35 cellular contexts compared by ENCODE assay signal in genomic region chr12:51986834-51987233, GRCh38. TPM values are rescaled to one million over a fixed set of nuclear protein-coding genes. Genes with fewer than 3 reads are reported as not detected.
DNase-seq lines count a peak whose midpoint lies in the region; ATAC-seq and TF ChIP-seq lines count a peak whose summit lies in the region.
"Had no signal": no experiment of that assay in that cellular context is flagged by ENCODE, and none has a peak within 500 bp of the region (broad histone marks: within the 10 kb centered on the region; RNA-seq: fewer than 3 reads in every experiment).

No MANE protein-coding gene starts in this region.

- H3K9me3 ChIP-seq in right cardiac atrium (ENCODE audit: control insufficient read depth, low read length) = no peaks in the 10 kb centered on the region
- H3K9me3 ChIP-seq in HEK293 (ENCODE audit: control insufficient read depth, insufficient read depth, low read depth, low read length) = no peaks in the 10 kb centered on the region
- H3K9me3 ChIP-seq: A549; BE2C; BLaER1; BLaER1 treated with 17β-estradiol and CSF1 and Interleukin-3, amounts not matched to agents 10 nM and 100 nM; Caco-2 had no signal

- no peaks in the 10 kb centered on the region for H3K4me1 ChIP-seq in right cardiac atrium (ENCODE audit: control insufficient read depth, insufficient read depth, low read length)
- 0 out of 2 replicates have a peak, but pooled peaks cover 3% of the 10 kb centered on the region for H3K4me1 ChIP-seq in HEK293 (ENCODE audit: control insufficient read depth, insufficient read depth, low read length)
- H3K4me1 ChIP-seq: A549; BE2C; BLaER1; BLaER1 treated with 17β-estradiol and CSF1 and Interleukin-3, amounts not matched to agents 10 nM and 100 nM; Caco-2 had no signal

- intact Hi-C loops in cardiac septum (cut with DNase I) = no loop called here
- intact Hi-C loops in right cardiac atrium (cut with DNase I) = no loop called here

- H3K4me1 Mint-ChIP-seq in nephron progenitor cell = peaks cover 5% of the 10 kb centered on the region
- H3K4me1 Mint-ChIP-seq: B cell; CD4-positive, alpha-beta memory T cell; CD4-positive, CD25-positive, alpha-beta regulatory T cell; CD8-positive, alpha-beta memory T cell had no signal

- no peaks in the 10 kb centered on the region for H3K27me3 ChIP-seq in right cardiac atrium (ENCODE audit: control insufficient read depth, insufficient read depth)
- H3K27me3 ChIP-seq: BE2C; BLaER1; BLaER1 treated with 17β-estradiol and CSF1 and Interleukin-3, amounts not matched to agents 10 nM and 100 nM had no signal

- TF ChIP-seq CTCF in HEK293 (tag by site-specific recombination; IDR thresholded peaks at IDR 0.05) = no peak
- TF ChIP-seq CTCF in VCaP (conservative IDR thresholded peaks at IDR 0.05) = no peak
- no peak for TF ChIP-seq CTCF in nephron progenitor cell (IDR thresholded peaks at IDR 0.05)

- H3K4me3 ChIP-seq in right cardiac atrium (ENCODE audit: low read length) (no peak overlapping the region), HEK293 (ENCODE audit: low read depth, low read length) (no peak overlapping the region)
- H3K4me3 ChIP-seq: A549; BLaER1; BLaER1 treated with 17β-estradiol and CSF1 and Interleukin-3, amounts not matched to agents 10 nM and 100 nM had no signal

- H3K27ac Mint-ChIP-seq in nephron progenitor cell = peak overlapping the region; percentile 40
- H3K27ac Mint-ChIP-seq: B cell; CD4-positive, alpha-beta memory T cell; CD4-positive, alpha-beta T cell; CD8-positive, alpha-beta memory T cell; CD8-positive, alpha-beta T cell had no signal

- H3K27ac ChIP-seq in right cardiac atrium (ENCODE audit: low read length) (no peak overlapping the region), HEK293 (ENCODE audit: extremely low read depth, low read depth, low read length) (no peak overlapping the region), VCaP (peak overlapping the region; percentile 89)
- H3K27ac ChIP-seq: 22Rv1; A549; BLaER1; BLaER1 treated with 17β-estradiol and CSF1 and Interleukin-3, amounts not matched to agents 10 nM and 100 nM; C4-2B had no signal

- ATAC-seq in right cardiac atrium (no peak), GM21619 (IDR thresholded peaks at IDR 0.05; ENCODE audit: unreplicated experiment) (no peak)
- ATAC-seq: A549; CD8-positive, alpha-beta T cell had no signal

- CTCF ChIA-PET in HEK293 (lab: Yijun Ruan, JAX) = interaction anchor here (1.4 to 21.1 kb wide), 3 partner anchors 16 to 64 kb away, joined by 4 to 349 read pairs (median 6); no protein-coding TSS in a partner anchor

- 90% methylated on average over 8 of the region's 8 CpGs for WGBS in right cardiac atrium

- peak; percentile 7 for DNase-seq in cardiac septum (ENCODE audit: low spot score)
- DNase-seq in right cardiac atrium = no peak
- DNase-seq in nephron progenitor cell = no peak
- DNase-seq in anterior cingulate cortex (lab: John Stamatoyannopoulos, UW) = no peak
- no peak for DNase-seq in NCI-H524 (lab: John Stamatoyannopoulos, UW)
- DNase-seq: 8988T; ACHN; AML-193; BE2C; C1 segment of cervical spinal cord; Caco-2; Calu3; CD4-positive, alpha-beta memory T cell; CD4-positive, alpha-beta T cell; CD4-positive, CD25-positive, alpha-beta regulatory T cell; CD8-positive, alpha-beta memory T cell; CD8-positive, alpha-beta T cell; COR-L47; DMS 273 treated with DMSO at 0.1 percent for 48 hours; DMS153; DMS53; DMS79; DMS79 treated with DMSO at 0.1 percent for 48 hours; DND-41; EL had no signal

- H3K36me3 ChIP-seq in HEK293 (ENCODE audit: control insufficient read depth in 2 of 2, insufficient read depth in 1 of 2, low read length in 2 of 2) = peaks cover 36 to 79% of the 10 kb centered on the region in 2 experiments

- no peak overlapping the region for H3K4me3 Mint-ChIP-seq in nephron progenitor cell
- H3K4me3 Mint-ChIP-seq: B cell; CD14-positive monocyte; CD4-positive, alpha-beta memory T cell; CD4-positive, alpha-beta T cell; CD4-positive, CD25-positive, alpha-beta regulatory T cell; CD8-positive, alpha-beta memory T cell; CD8-positive, alpha-beta T cell had no signal

- peaks cover 65% of the 10 kb centered on the region for H3K36me3 Mint-ChIP-seq in nephron progenitor cell (ENCODE audit: low read depth)

- POLR2A ChIA-PET in HEK293 (lab: Yijun Ruan, JAX) = no interaction called here

- no peaks in the 10 kb centered on the region for H3K27me3 Mint-ChIP-seq in nephron progenitor cell (ENCODE audit: low read depth, poor library complexity)
- H3K27me3 Mint-ChIP-seq: B cell; CD4-positive, alpha-beta memory T cell; CD4-positive, alpha-beta T cell; CD4-positive, CD25-positive, alpha-beta regulatory T cell had no signal

- no peaks in the 10 kb centered on the region for H3K9me3 Mint-ChIP-seq in nephron progenitor cell
- H3K9me3 Mint-ChIP-seq: CD14-positive monocyte; CD4-positive, alpha-beta memory T cell; CD4-positive, alpha-beta T cell; CD4-positive, CD25-positive, alpha-beta regulatory T cell; CD8-positive, alpha-beta memory T cell; CD8-positive, alpha-beta T cell had no signal

TF ChIP-seq in HEK293, 187 proteins besides CTCF, POLR2A, EP300 and RAD21:
- peak; percentile 83; the same call in 1 of the 2 replicates for TF ChIP-seq SCRT1 (tag by site-specific recombination; IDR thresholded peaks at IDR 0.05; ENCODE audit: borderline replicate concordance)
- 0 out of 2 replicates have a peak, but pooled peaks have one; percentile 20 for TF ChIP-seq ZIC2 (tag by site-specific recombination; IDR thresholded peaks at IDR 0.05)
- peak; percentile 96 for TF ChIP-seq SCRT2 (tag by site-specific recombination; IDR thresholded peaks at IDR 0.05)
- no peak for TF ChIP-seq ZNF416 (tag by site-specific recombination; IDR thresholded peaks at IDR 0.05)
TF ChIP-seq in HEK293: peak in this region for 3.

RNA-seq across cellular contexts. Expression of gene TAMALIN, which starts 19.9 kb away (rescaled TPM):
- 27.5 TPM for total RNA-seq in cardiac septum
- total RNA-seq in right cardiac atrium = 10 to 100 TPM; 20.8 to 39.3 (median 30.0) TPM
- polyA plus RNA-seq in right cardiac atrium = 30.3 TPM
- total RNA-seq: Calu3 had no signal

RNA-seq across cellular contexts. Expression of gene ACVR1B, which starts 35.3 kb away (rescaled TPM):
- total RNA-seq in cardiac septum = 9.3 TPM
- total RNA-seq in right cardiac atrium = 10 to 100 TPM; 14.6 to 19.4 (median 16.3) TPM
- polyA plus RNA-seq in right cardiac atrium = 15.2 TPM
